In the genomic region with DNA sequence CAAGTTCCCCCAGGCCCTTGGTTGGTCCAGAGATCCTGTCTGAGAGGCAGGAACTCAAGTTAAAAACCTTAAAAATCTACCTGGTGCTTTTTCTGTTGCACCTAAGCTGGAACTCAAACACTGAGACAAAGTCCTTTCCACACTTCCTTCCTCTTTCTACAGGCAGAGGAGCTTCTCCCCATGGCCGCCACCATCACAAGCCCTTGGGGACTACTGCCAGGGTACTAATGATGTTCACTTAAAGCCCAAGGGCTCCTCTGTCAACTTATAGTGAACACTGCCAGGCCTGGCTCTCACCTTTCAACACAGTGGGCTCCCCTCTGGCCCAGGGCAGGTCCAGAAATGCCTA, we compare ENCODE assay signal across 24 cellular contexts. TPM values are rescaled to one million over a fixed set of nuclear protein-coding genes. Genes with fewer than 3 reads are reported as not detected.
"Had no signal": no experiment of that assay in that cellular context is flagged by ENCODE, and none has a peak within 500 bp of the region (broad histone marks: within the 10 kb centered on the region; RNA-seq: fewer than 3 reads in every experiment).

No MANE protein-coding gene starts in this region.

- H3K36me3 ChIP-seq: ascending aorta, esophagus muscularis mucosa, prostate gland, right atrium auricular region, transverse colon, vagina had no signal

- H3K27me3 ChIP-seq: ascending aorta, esophagus muscularis mucosa, right atrium auricular region, transverse colon, vagina had no signal

- H3K4me1 ChIP-seq: esophagus muscularis mucosa, prostate gland, right atrium auricular region, transverse colon, vagina had no signal

- DNase-seq: activated CD4-positive, CD25-positive, alpha-beta regulatory T cell treated with anti-CD3 and anti-CD28 coated beads, Interleukin-2, amount 50 U/mL, for 72 hours; activated effector memory CD4-positive, alpha-beta T cell treated with anti-CD3 and anti-CD28 coated beads, Interleukin-2, amount 50 U/mL, for 16 hours; activated naive CD4-positive, alpha-beta T cell treated with anti-CD3 and anti-CD28 coated beads, Interleukin-2, amount 50 U/mL, for 16 hours; activated T-cell treated with anti-CD3 and anti-CD28 coated beads, Interleukin-2, amount 50 U/mL, for 72 hours; effector CD8-positive, alpha-beta T cell; immature natural killer cell; kidney glomerular epithelial cell; left ventricle myocardium superior; mucosa of descending colon; naive B cell; stimulated activated CD4-positive, alpha-beta T cell treated with anti-CD3 and anti-CD28 coated beads, Interleukin-2, amount 100 ng/mL, for 24 hours; transverse colon had no signal

- H3K9me3 Mint-ChIP-seq: dendritic cell treated with granulocyte-macrophage colony-stimulating factor and Interleukin-4, amounts not matched to agents 40 ng/mL and 50 ng/mL, for 4 days; immature natural killer cell; naive B cell; stimulated activated naive CD8-positive, alpha-beta T cell treated with anti-CD3 and anti-CD28 coated beads, Interleukin-15, Interleukin-2, amounts not matched to agents 100 ng/mL and 50 ng/mL, for 24 hours had no signal

- H3K36me3 Mint-ChIP-seq: naive B cell had no signal

- H3K4me3 Mint-ChIP-seq: activated T-cell treated with anti-CD3 and anti-CD28 coated beads, Interleukin-2, amount 50 U/mL, for 72 hours; dendritic cell treated with granulocyte-macrophage colony-stimulating factor and Interleukin-4, amounts not matched to agents 40 ng/mL and 50 ng/mL, for 4 days; immature natural killer cell; memory B cell; naive B cell; neural crest cell; stimulated activated naive CD8-positive, alpha-beta T cell treated with anti-CD3 and anti-CD28 coated beads, Interleukin-15, Interleukin-2, amounts not matched to agents 100 ng/mL and 50 ng/mL, for 24 hours had no signal

- H3K9me3 ChIP-seq: ascending aorta, esophagus muscularis mucosa, mucosa of descending colon, prostate gland, right atrium auricular region, transverse colon, vagina had no signal

- H3K27ac Mint-ChIP-seq: activated T-cell treated with anti-CD3 and anti-CD28 coated beads, Interleukin-2, amount 50 U/mL, for 72 hours; dendritic cell treated with granulocyte-macrophage colony-stimulating factor and Interleukin-4, amounts not matched to agents 40 ng/mL and 50 ng/mL, for 4 days; immature natural killer cell; memory B cell; stimulated activated naive CD8-positive, alpha-beta T cell treated with anti-CD3 and anti-CD28 coated beads, Interleukin-15, Interleukin-2, amounts not matched to agents 100 ng/mL and 50 ng/mL, for 24 hours had no signal

- H3K4me1 Mint-ChIP-seq: immature natural killer cell, neural crest cell had no signal

- H3K4me3 ChIP-seq: ascending aorta, esophagus muscularis mucosa, mucosa of descending colon, prostate gland, right atrium auricular region, transverse colon, vagina had no signal

- H3K27ac ChIP-seq: ascending aorta, esophagus muscularis mucosa, prostate gland, right atrium auricular region, transverse colon, vagina, VCaP had no signal

- H3K27me3 Mint-ChIP-seq: dendritic cell treated with granulocyte-macrophage colony-stimulating factor and Interleukin-4, amounts not matched to agents 40 ng/mL and 50 ng/mL, for 4 days had no signal

- ATAC-seq: activated T-cell treated with anti-CD3 and anti-CD28 coated beads, Interleukin-2, amount 50 U/mL, for 72 hours; left ventricle myocardium superior; mucosa of descending colon had no signal

RNA-seq across cellular contexts. Expression of a gene that starts 26.0 kb away (rescaled TPM):
- total RNA-seq: activated CD8-positive, alpha-beta memory T cell treated with anti-CD3 and anti-CD28 coated beads for 36 hours; activated T-cell treated with anti-CD3 and anti-CD28 coated beads, Interleukin-2, amount 50 U/mL, for 72 hours; bronchial epithelial cell; neural crest cell had no signal
- polyA plus RNA-seq: immature natural killer cell had no signal
